ENCODE assay signal across 1 cellular context in the genomic region with DNA sequence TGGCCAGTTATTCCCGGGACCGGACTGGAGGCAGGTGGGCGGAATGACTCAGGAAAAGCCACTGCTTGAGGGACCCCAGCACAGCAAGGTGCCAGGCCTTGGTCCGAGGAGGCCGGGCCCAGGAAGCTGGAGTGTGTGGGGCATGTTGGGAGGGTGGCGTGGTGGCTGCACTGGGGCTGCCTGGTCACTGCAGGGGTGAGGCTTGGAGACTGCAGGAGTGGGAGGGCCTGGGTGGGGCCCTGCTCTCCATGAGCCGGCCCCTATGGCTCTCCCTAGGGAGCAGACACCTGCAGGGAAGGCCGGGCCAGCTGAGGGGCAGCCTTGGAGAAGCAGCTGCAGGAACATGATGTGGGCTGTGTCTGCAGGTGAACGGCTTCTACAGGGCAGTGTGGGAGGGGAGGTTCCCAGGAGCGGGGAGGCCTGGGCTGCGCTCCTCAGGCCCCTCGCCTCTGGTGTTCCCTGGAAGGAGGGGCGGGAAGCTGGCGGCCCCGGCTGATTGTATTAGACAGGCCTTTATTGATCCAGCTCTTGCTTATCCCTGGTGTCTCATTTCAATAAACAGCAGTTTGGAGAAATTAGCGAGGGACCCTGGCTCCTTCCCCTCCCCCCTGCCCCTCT.
TF ChIP-seq lines count a peak whose summit lies in the region.

No MANE protein-coding gene starts in this region.

TF ChIP-seq in HCT116, 20 proteins besides CTCF, POLR2A, EP300 and RAD21 (continued from another document):
- TF ChIP-seq, protein P1, sequence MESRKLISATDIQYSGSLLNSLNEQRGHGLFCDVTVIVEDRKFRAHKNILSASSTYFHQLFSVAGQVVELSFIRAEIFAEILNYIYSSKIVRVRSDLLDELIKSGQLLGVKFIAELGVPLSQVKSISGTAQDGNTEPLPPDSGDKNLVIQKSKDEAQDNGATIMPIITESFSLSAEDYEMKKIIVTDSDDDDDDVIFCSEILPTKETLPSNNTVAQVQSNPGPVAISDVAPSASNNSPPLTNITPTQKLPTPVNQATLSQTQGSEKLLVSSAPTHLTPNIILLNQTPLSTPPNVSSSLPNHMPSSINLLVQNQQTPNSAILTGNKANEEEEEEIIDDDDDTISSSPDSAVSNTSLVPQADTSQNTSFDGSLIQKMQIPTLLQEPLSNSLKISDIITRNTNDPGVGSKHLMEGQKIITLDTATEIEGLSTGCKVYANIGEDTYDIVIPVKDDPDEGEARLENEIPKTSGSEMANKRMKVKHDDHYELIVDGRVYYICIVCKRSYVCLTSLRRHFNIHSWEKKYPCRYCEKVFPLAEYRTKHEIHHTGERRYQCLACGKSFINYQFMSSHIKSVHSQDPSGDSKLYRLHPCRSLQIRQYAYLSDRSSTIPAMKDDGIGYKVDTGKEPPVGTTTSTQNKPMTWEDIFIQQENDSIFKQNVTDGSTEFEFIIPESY (IDR thresholded peaks at IDR 0.05; ENCODE audit: extremely low read depth, insufficient replicate concordance, low read length): no peak
- TF ChIP-seq, protein P2, sequence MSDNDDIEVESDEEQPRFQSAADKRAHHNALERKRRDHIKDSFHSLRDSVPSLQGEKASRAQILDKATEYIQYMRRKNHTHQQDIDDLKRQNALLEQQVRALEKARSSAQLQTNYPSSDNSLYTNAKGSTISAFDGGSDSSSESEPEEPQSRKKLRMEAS (IDR thresholded peaks at IDR 0.05): no peak
